ENCODE assay signal across 18 cellular contexts in the genomic region with DNA sequence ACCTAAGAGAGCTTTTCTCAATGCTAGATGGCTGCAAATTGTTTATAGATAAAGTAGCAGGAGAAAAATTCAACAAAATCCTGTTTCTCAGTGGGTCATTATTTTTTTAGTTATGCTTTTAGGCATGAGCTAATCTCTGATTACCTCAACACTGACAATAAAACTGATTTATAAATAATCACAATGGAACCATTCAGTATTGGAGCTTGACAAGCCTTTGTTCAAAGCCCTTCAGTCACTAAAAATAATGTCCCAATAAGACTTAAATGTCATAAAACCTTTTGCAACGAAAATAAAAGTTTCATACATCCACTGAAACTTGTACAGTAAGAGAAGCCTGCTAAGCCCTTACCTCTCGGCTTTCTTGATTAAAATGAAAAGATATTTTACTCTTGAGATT. TPM values are rescaled to one million over a fixed set of nuclear protein-coding genes. Genes with fewer than 3 reads are reported as not detected.
DNase-seq lines count a peak whose midpoint lies in the region; TF ChIP-seq lines count a peak whose summit lies in the region.
"Had no signal": no experiment of that assay in that cellular context is flagged by ENCODE, and none has a peak within 500 bp of the region (broad histone marks: within the 10 kb centered on the region; RNA-seq: fewer than 3 reads in every experiment).

No MANE protein-coding gene starts in this region.

- CTCF ChIA-PET in HEK293T (lab: Yijun Ruan, JAX): interaction anchor here (1.0 kb wide), 1 partner anchor 54 kb away, joined by 4 read pairs; no protein-coding TSS in a partner anchor

- TF ChIP-seq CTCF in brain microvascular endothelial cell (IDR thresholded peaks at IDR 0.05; ENCODE audit: low read depth, low read length, missing control alignments): no peak
- TF ChIP-seq CTCF in hepatocyte (IDR thresholded peaks at IDR 0.05; ENCODE audit: poor library complexity): no peak

- WGBS in hepatocyte (ENCODE audit: low lambda C conversion rate, missing lambda C conversion rate): 77% methylated on average over 2 of the region's 2 CpGs

- H3K79me2 ChIP-seq in hepatocyte: no peaks in the 10 kb centered on the region

- H3K4me2 ChIP-seq in hepatocyte: no peak overlapping the region

- DNase-seq in HEK293T (ENCODE audit: extremely low spot score): no peak
- no peak for DNase-seq in brain microvascular endothelial cell
- no peak for DNase-seq in hepatocyte (ENCODE audit: low spot score)
- DNase-seq in substantia nigra (lab: John Stamatoyannopoulos, UW): no peak
- no peak for DNase-seq in KBM-7
- no peak for DNase-seq in activated gamma-delta T cell treated with Interleukin-2 at 50 U/mL for 16 hours
- no peak for DNase-seq in activated naive CD4-positive, alpha-beta T cell treated with Interleukin-2 at 50 U/mL for 16 hours
- DNase-seq: CD8-positive, alpha-beta T cell; DND-41; GDM1; MG63; NCI-H1105 treated with DMSO at 0.1 percent for 48 hours; NCI-H187 treated with DMSO at 0.1 percent for 48 hours; NCI-H2171; NCI-H446 treated with DMSO at 0.1 percent for 48 hours; NCI-H774; Right ventricle myocardium superior had no signal

- no peaks in the 10 kb centered on the region for H3K9me3 ChIP-seq in hepatocyte (ENCODE audit: low read depth)
- H3K9me3 ChIP-seq: MG63 had no signal

- H3K36me3 ChIP-seq in brain microvascular endothelial cell (replicated peaks) (no peaks in the 10 kb centered on the region), hepatocyte (replicated peaks; ENCODE audit: insufficient read depth, low read depth) (no peaks in the 10 kb centered on the region)
- H3K36me3 ChIP-seq: MG63 had no signal

- H3K4me3 ChIP-seq in brain microvascular endothelial cell (ENCODE audit: low read depth, low read length): no peak overlapping the region
- no peak overlapping the region for H3K4me3 ChIP-seq in hepatocyte
- H3K4me3 ChIP-seq: GM23248, MG63 had no signal

- no peaks in the 10 kb centered on the region for H4K20me1 ChIP-seq in hepatocyte (ENCODE audit: insufficient read depth, poor library complexity, severe bottlenecking)

- no peaks in the 10 kb centered on the region for H3K9me2 ChIP-seq in hepatocyte (replicated peaks; ENCODE audit: insufficient read depth)

- no peaks in the 10 kb centered on the region for H3K27me3 ChIP-seq in brain microvascular endothelial cell (replicated peaks)
- H3K27me3 ChIP-seq in hepatocyte: no peaks in the 10 kb centered on the region
- H3K27me3 ChIP-seq: MG63 had no signal

- no peaks in the 10 kb centered on the region for H3K4me1 ChIP-seq in hepatocyte (ENCODE audit: insufficient read depth)

- no peak overlapping the region for H2AFZ ChIP-seq in hepatocyte
- H2AFZ ChIP-seq: GM23248 had no signal

- H3K27ac ChIP-seq in brain microvascular endothelial cell (peak overlapping the region; percentile 24), hepatocyte (peak overlapping the region; percentile 31), substantia nigra (ENCODE audit: low read depth, low read length, poor library complexity, severe bottlenecking) (peak overlapping the region; percentile 71)
- H3K27ac ChIP-seq: GM23248 had no signal

- in situ Hi-C loops in brain microvascular endothelial cell (cut with HindIII; ENCODE audit: low pct_ligation_motif_present, low sequenced_read_pairs) (no loop called here), KBM-7 (cut with MboI; ENCODE audit: low pct_unique_long_range_greater_than_20kb, low sequenced_read_pairs) (no loop called here)

- POLR2A ChIA-PET in HEK293T (lab: Yijun Ruan, JAX): no interaction called here

TF ChIP-seq in HEK293T, 16 proteins besides CTCF, POLR2A, EP300 and RAD21:
- no peak for TF ChIP-seq L3MBTL2 (conservative IDR thresholded peaks at IDR 0.05)
- TF ChIP-seq, protein P1, sequence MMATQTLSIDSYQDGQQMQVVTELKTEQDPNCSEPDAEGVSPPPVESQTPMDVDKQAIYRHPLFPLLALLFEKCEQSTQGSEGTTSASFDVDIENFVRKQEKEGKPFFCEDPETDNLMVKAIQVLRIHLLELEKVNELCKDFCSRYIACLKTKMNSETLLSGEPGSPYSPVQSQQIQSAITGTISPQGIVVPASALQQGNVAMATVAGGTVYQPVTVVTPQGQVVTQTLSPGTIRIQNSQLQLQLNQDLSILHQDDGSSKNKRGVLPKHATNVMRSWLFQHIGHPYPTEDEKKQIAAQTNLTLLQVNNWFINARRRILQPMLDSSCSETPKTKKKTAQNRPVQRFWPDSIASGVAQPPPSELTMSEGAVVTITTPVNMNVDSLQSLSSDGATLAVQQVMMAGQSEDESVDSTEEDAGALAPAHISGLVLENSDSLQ (IDR thresholded peaks at IDR 0.05): 0 out of 2 replicates have a peak, but pooled peaks have one; percentile 10

RNA-seq across cellular contexts. Expression of a gene that starts 27.2 kb away (rescaled TPM):
- 7.2 and 7.5 TPM in 2 replicates for total RNA-seq in hepatocyte
- polyA plus RNA-seq in hepatocyte: 2.4 and 5.3 TPM in 2 replicates
